28 cellular contexts compared by ENCODE assay signal in genomic region chr21:15992171-15992570, GRCh38.
DNase-seq lines count a peak whose midpoint lies in the region; ATAC-seq and TF ChIP-seq lines count a peak whose summit lies in the region.
"Had no signal": no experiment of that assay in that cellular context is flagged by ENCODE, and none has a peak within 500 bp of the region (broad histone marks: within the 10 kb centered on the region; RNA-seq: fewer than 3 reads in every experiment).

No MANE protein-coding gene starts in this region.

- TF ChIP-seq CTCF in HFFc6 (IDR thresholded peaks at IDR 0.05), result no peak
- no peak for TF ChIP-seq CTCF in fibroblast of the aortic adventitia (IDR thresholded peaks at IDR 0.05; ENCODE audit: insufficient read depth, low read length)
- no peak for TF ChIP-seq CTCF in osteocyte (IDR thresholded peaks at IDR 0.05)

- H3K27me3 ChIP-seq in CD4-positive, alpha-beta memory T cell (ENCODE audit: insufficient read depth, low read length), result no peaks in the 10 kb centered on the region
- H3K27me3 ChIP-seq: colonic mucosa had no signal

- no peaks in the 10 kb centered on the region for H3K9me3 Mint-ChIP-seq in HFFc6
- no peaks in the 10 kb centered on the region for H3K9me3 Mint-ChIP-seq in CD4-positive, alpha-beta memory T cell
- no peaks in the 10 kb centered on the region for H3K9me3 Mint-ChIP-seq in osteocyte (ENCODE audit: unreplicated experiment)
- no peaks in the 10 kb centered on the region for H3K9me3 Mint-ChIP-seq in activated T-helper 1 cell treated with anti-CD3 and anti-CD28 coated beads, Interleukin-12 subunit alpha, Interleukin-12 subunit beta, Interleukin-2, Interleukin-4 antibody, amounts not matched to agents 30 ng/mL and 10 ng/mL and 1 ng/mL, durations not matched to agents 14 hours and 24 hours and 36 hours
- H3K9me3 Mint-ChIP-seq: activated naive CD8-positive, alpha-beta T cell treated with anti-CD3 and anti-CD28 coated beads, Interleukin-2, amount 50 U/mL, for 24 hours; endodermal cell had no signal

- POLR2A ChIA-PET in CD4-positive, alpha-beta memory T cell (lab: Charles Lee; ENCODE audit: partially characterized antibody), result no interaction called here

- intact Hi-C loops in CD4-positive, alpha-beta memory T cell (cut with micrococcal nuclease), result no loop called here
- intact Hi-C loops in activated T-helper 1 cell treated with anti-CD3 and anti-CD28 coated beads, Interleukin-12 subunit alpha, Interleukin-12 subunit beta, Interleukin-2, Interleukin-4 antibody, amounts not matched to agents 30 ng/mL and 10 ng/mL and 1 ng/mL, durations not matched to agents 14 hours and 24 hours and 36 hours (cut with micrococcal nuclease), result no loop called here

- no peak overlapping the region for H3K4me3 ChIP-seq in fibroblast of the aortic adventitia (ENCODE audit: low read depth, low read length)
- no peak overlapping the region for H3K4me3 ChIP-seq in CD4-positive, alpha-beta memory T cell (ENCODE audit: low read length in 2 of 2)
- H3K4me3 ChIP-seq: colonic mucosa, GM12878, psoas muscle had no signal

- peak; percentile 21 for DNase-seq in HFFc6
- DNase-seq in RKO (ENCODE audit: low spot score), result peak; percentile 63
- DNase-seq in fibroblast of the aortic adventitia (ENCODE audit: low read depth), result peak; percentile 23
- peak; percentile 75 for DNase-seq in renal cortical epithelial cell (ENCODE audit: low read depth)
- no peak for DNase-seq in CD4-positive, alpha-beta memory T cell
- no peak for DNase-seq in osteocyte (ENCODE audit: extremely low spot score, unreplicated experiment)
- DNase-seq in activated T-helper 1 cell treated with anti-CD3 and anti-CD28 coated beads, Interleukin-12 subunit alpha, Interleukin-12 subunit beta, Interleukin-2, Interleukin-4 antibody, amounts not matched to agents 30 ng/mL and 10 ng/mL and 1 ng/mL, durations not matched to agents 14 hours and 24 hours and 36 hours (ENCODE audit: low spot score), result no peak
- DNase-seq: activated CD4-positive, alpha-beta T cell treated with anti-CD3 and anti-CD28 coated beads, Interleukin-2, amount 50 U/mL, for 4 hours; activated CD8-positive, alpha-beta memory T cell treated with anti-CD3 and anti-CD28 coated beads, Interleukin-2, amount 50 U/mL, for 48 hours; activated effector memory CD4-positive, alpha-beta T cell treated with Interleukin-2 at 50 U/mL for 16 hours; activated naive CD8-positive, alpha-beta T cell treated with anti-CD3 and anti-CD28 coated beads, Interleukin-2, amount 50 U/mL, for 24 hours; CD4-positive, CD25-positive, alpha-beta regulatory T cell; colonic mucosa; DMS79; endodermal cell; immature natural killer cell; NCI-H1105 treated with DMSO at 0.1 percent for 48 hours; NCI-H2081; NCI-H510A; psoas muscle; stimulated activated CD4-positive, alpha-beta T cell treated with anti-CD3 and anti-CD28 coated beads, Interleukin-2, amount 100 ng/mL, for 48 hours; stimulated activated naive CD4-positive, alpha-beta T cell treated with Interleukin-2 at 50 U/mL for 16 hours; T-helper 17 cell had no signal

- H3K36me3 Mint-ChIP-seq in HFFc6 (ENCODE audit: low read depth) (no peaks in the 10 kb centered on the region), osteocyte (ENCODE audit: unreplicated experiment) (no peaks in the 10 kb centered on the region)
- H3K36me3 Mint-ChIP-seq in CD4-positive, alpha-beta memory T cell, result no peaks in the 10 kb centered on the region
- no peaks in the 10 kb centered on the region for H3K36me3 Mint-ChIP-seq in activated T-helper 1 cell treated with anti-CD3 and anti-CD28 coated beads, Interleukin-12 subunit alpha, Interleukin-12 subunit beta, Interleukin-2, Interleukin-4 antibody, amounts not matched to agents 30 ng/mL and 10 ng/mL and 1 ng/mL, durations not matched to agents 14 hours and 24 hours and 36 hours (ENCODE audit: low read depth)
- H3K36me3 Mint-ChIP-seq: brain; CD4-positive, CD25-positive, alpha-beta regulatory T cell; immature natural killer cell had no signal

- peaks cover 23% of the 10 kb centered on the region for H3K4me1 Mint-ChIP-seq in HFFc6 (ENCODE audit: low read depth)
- no peaks in the 10 kb centered on the region for H3K4me1 Mint-ChIP-seq in CD4-positive, alpha-beta memory T cell
- H3K4me1 Mint-ChIP-seq in osteocyte (ENCODE audit: unreplicated experiment), result peaks cover 26% of the 10 kb centered on the region
- H3K4me1 Mint-ChIP-seq in activated T-helper 1 cell treated with anti-CD3 and anti-CD28 coated beads, Interleukin-12 subunit alpha, Interleukin-12 subunit beta, Interleukin-2, Interleukin-4 antibody, amounts not matched to agents 30 ng/mL and 10 ng/mL and 1 ng/mL, durations not matched to agents 14 hours and 24 hours and 36 hours (ENCODE audit: low read depth), result no peaks in the 10 kb centered on the region
- H3K4me1 Mint-ChIP-seq: activated naive CD8-positive, alpha-beta T cell treated with anti-CD3 and anti-CD28 coated beads, Interleukin-2, amount 50 U/mL, for 24 hours; brain; CD4-positive, CD25-positive, alpha-beta regulatory T cell; endodermal cell; immature natural killer cell; T-helper 17 cell had no signal

- CTCF ChIA-PET in CD4-positive, alpha-beta memory T cell (lab: Charles Lee; ENCODE audit: partially characterized antibody), result no interaction called here

- H3K4me1 ChIP-seq in CD4-positive, alpha-beta memory T cell (ENCODE audit: insufficient read depth, low read length), result no peaks in the 10 kb centered on the region
- H3K4me1 ChIP-seq: colonic mucosa, psoas muscle had no signal

- H3K9me3 ChIP-seq in CD4-positive, alpha-beta memory T cell (ENCODE audit: control insufficient read depth in 1 of 2, low read length in 2 of 2), result no peaks in the 10 kb centered on the region
- H3K9me3 ChIP-seq: colonic mucosa, psoas muscle had no signal

- H3K4me3 Mint-ChIP-seq in HFFc6 (no peak overlapping the region), osteocyte (ENCODE audit: unreplicated experiment) (no peak overlapping the region)
- no peak overlapping the region for H3K4me3 Mint-ChIP-seq in CD4-positive, alpha-beta memory T cell
- no peak overlapping the region for H3K4me3 Mint-ChIP-seq in activated T-helper 1 cell treated with anti-CD3 and anti-CD28 coated beads, Interleukin-12 subunit alpha, Interleukin-12 subunit beta, Interleukin-2, Interleukin-4 antibody, amounts not matched to agents 30 ng/mL and 10 ng/mL and 1 ng/mL, durations not matched to agents 14 hours and 24 hours and 36 hours
- H3K4me3 Mint-ChIP-seq: activated naive CD8-positive, alpha-beta T cell treated with anti-CD3 and anti-CD28 coated beads, Interleukin-2, amount 50 U/mL, for 24 hours; brain; CD4-positive, CD25-positive, alpha-beta regulatory T cell; endodermal cell; immature natural killer cell; neural crest cell; T-helper 17 cell had no signal

- no peak overlapping the region for H3K27ac ChIP-seq in CD4-positive, alpha-beta memory T cell (ENCODE audit: low read depth, low read length)
- H3K27ac ChIP-seq: colonic mucosa, psoas muscle, VCaP had no signal

- H3K27me3 Mint-ChIP-seq in HFFc6 (ENCODE audit: insufficient read depth) (no peaks in the 10 kb centered on the region; the same call in 1 of the 2 replicates), osteocyte (ENCODE audit: unreplicated experiment) (no peaks in the 10 kb centered on the region)
- no peaks in the 10 kb centered on the region for H3K27me3 Mint-ChIP-seq in CD4-positive, alpha-beta memory T cell
- H3K27me3 Mint-ChIP-seq in activated T-helper 1 cell treated with anti-CD3 and anti-CD28 coated beads, Interleukin-12 subunit alpha, Interleukin-12 subunit beta, Interleukin-2, Interleukin-4 antibody, amounts not matched to agents 30 ng/mL and 10 ng/mL and 1 ng/mL, durations not matched to agents 14 hours and 24 hours and 36 hours (ENCODE audit: insufficient read depth), result no peaks in the 10 kb centered on the region
- H3K27me3 Mint-ChIP-seq: activated naive CD8-positive, alpha-beta T cell treated with anti-CD3 and anti-CD28 coated beads, Interleukin-2, amount 50 U/mL, for 24 hours; brain; CD4-positive, CD25-positive, alpha-beta regulatory T cell; T-helper 17 cell had no signal

- peak overlapping the region; percentile 2; the same call in 1 of the 2 replicates for H3K27ac Mint-ChIP-seq in HFFc6
- no peak overlapping the region for H3K27ac Mint-ChIP-seq in CD4-positive, alpha-beta memory T cell
- no peak overlapping the region for H3K27ac Mint-ChIP-seq in osteocyte (ENCODE audit: unreplicated experiment)
- H3K27ac Mint-ChIP-seq in activated T-helper 1 cell treated with anti-CD3 and anti-CD28 coated beads, Interleukin-12 subunit alpha, Interleukin-12 subunit beta, Interleukin-2, Interleukin-4 antibody, amounts not matched to agents 30 ng/mL and 10 ng/mL and 1 ng/mL, durations not matched to agents 14 hours and 24 hours and 36 hours, result no peak overlapping the region
- H3K27ac Mint-ChIP-seq: activated naive CD8-positive, alpha-beta T cell treated with anti-CD3 and anti-CD28 coated beads, Interleukin-2, amount 50 U/mL, for 24 hours; brain; CD4-positive, CD25-positive, alpha-beta regulatory T cell; endodermal cell; immature natural killer cell; T-helper 17 cell had no signal

- H3K36me3 ChIP-seq in CD4-positive, alpha-beta memory T cell (ENCODE audit: insufficient read depth, low read length), result no peaks in the 10 kb centered on the region
- H3K36me3 ChIP-seq: colonic mucosa had no signal

- ATAC-seq in GM18907 (IDR thresholded peaks at IDR 0.05; ENCODE audit: unreplicated experiment), result no peak
- ATAC-seq: activated naive CD8-positive, alpha-beta T cell treated with anti-CD3 and anti-CD28 coated beads, Interleukin-2, amount 50 U/mL, for 24 hours; GM12878; psoas muscle; T-helper 17 cell had no signal

Comparison
In these comparisons a context has a peak if more than half of its experiments do, and no peak if none do; other contexts are left out.
1. DNase-seq: peak in HFFc6 (single experiment), RKO (single experiment), fibroblast of the aortic adventitia (single experiment) and renal cortical epithelial cell (single experiment); none in CD4-positive, alpha-beta memory T cell (0 of 5), osteocyte (single experiment) and activated T-helper 1 cell treated with anti-CD3 and anti-CD28 coated beads, Interleukin-12 subunit alpha, Interleukin-12 subunit beta, Interleukin-2, Interleukin-4 antibody, amounts not matched to agents 30 ng/mL and 10 ng/mL and 1 ng/mL, durations not matched to agents 14 hours and 24 hours and 36 hours (single experiment).